In genomic region chr3:152195206-152195605, GRCh38 we compare ENCODE assay signal across 19 cellular contexts.
A peak's percentile ranks its signal among the peaks of the same experiment; 100 is the strongest.
DNase-seq lines count a peak whose midpoint lies in the region; ATAC-seq and TF ChIP-seq lines count a peak whose summit lies in the region.
"Had no signal": no experiment of that assay in that cellular context is flagged by ENCODE, and none has a peak within 500 bp of the region (broad histone marks: within the 10 kb centered on the region; RNA-seq: fewer than 3 reads in every experiment).

No MANE protein-coding gene starts in this region.

- no peak for TF ChIP-seq CTCF in GM12865 (IDR thresholded peaks at IDR 0.05; ENCODE audit: insufficient read depth, low read depth, low read length, missing control alignments)
- TF ChIP-seq CTCF in activated B cell treated with CpG ODN at 0.5 μM for 24 hours (IDR thresholded peaks at IDR 0.05) = no peak

- H3K79me1 ChIP-seq in neuronal stem cell (ENCODE audit: low read depth, low read length) = no peaks in the 10 kb centered on the region

- ATAC-seq in CD4-positive, CD25-positive, alpha-beta regulatory T cell (ENCODE audit: low read depth in 2 of 2) = no peak
- no peak for ATAC-seq in activated B cell treated with CpG ODN at 0.5 μM for 24 hours (ENCODE audit: low read depth)
- no peak for ATAC-seq in memory B cell (ENCODE audit: low read depth)

- peaks cover 3% of the 10 kb centered on the region for H3K36me3 Mint-ChIP-seq in CD4-positive, CD25-positive, alpha-beta regulatory T cell
- H3K36me3 Mint-ChIP-seq in activated B cell treated with CpG ODN at 0.5 μM for 24 hours (ENCODE audit: low read depth) (peaks cover 4% of the 10 kb centered on the region), memory B cell (no peaks in the 10 kb centered on the region)

- no peak overlapping the region for H2BK120ac ChIP-seq in neuronal stem cell (ENCODE audit: low read depth, low read length)

- H3K27ac Mint-ChIP-seq in CD4-positive, CD25-positive, alpha-beta regulatory T cell = peak overlapping the region; percentile 95 to 100 (median 98)
- H3K27ac Mint-ChIP-seq in activated B cell treated with CpG ODN at 0.5 μM for 24 hours (peak overlapping the region; percentile 97), memory B cell (peak overlapping the region; percentile 94)

- H2BK15ac ChIP-seq in neuronal stem cell (ENCODE audit: low read length) = no peak overlapping the region

- H2AFZ ChIP-seq in neuronal stem cell (ENCODE audit: low read length) = no peak overlapping the region
- H2AFZ ChIP-seq: hepatocyte had no signal

- no peaks in the 10 kb centered on the region for H3K36me3 ChIP-seq in CD4-positive, CD25-positive, alpha-beta regulatory T cell (ENCODE audit: control insufficient read depth, insufficient read depth, low read length)
- no peaks in the 10 kb centered on the region for H3K36me3 ChIP-seq in neuronal stem cell (replicated peaks in 1 of 2; ENCODE audit: control insufficient read depth in 2 of 2, insufficient read depth in 2 of 2, low read length in 2 of 2)
- H3K36me3 ChIP-seq: BE2C had no signal

- peaks cover 84% of the 10 kb centered on the region for H3K4me1 ChIP-seq in CD4-positive, CD25-positive, alpha-beta regulatory T cell (ENCODE audit: control insufficient read depth, insufficient read depth, low read length, poor library complexity, severe bottlenecking)
- no peaks in the 10 kb centered on the region for H3K4me1 ChIP-seq in neuronal stem cell (ENCODE audit: control insufficient read depth in 2 of 2, insufficient read depth in 1 of 2, low read depth in 1 of 2, low read length in 2 of 2)

- CTCF ChIA-PET in activated B cell treated with CpG ODN at 0.5 μM for 24 hours (lab: Charles Lee) = no interaction called here

- no peaks in the 10 kb centered on the region for H3K9me3 ChIP-seq in CD4-positive, CD25-positive, alpha-beta regulatory T cell (ENCODE audit: control insufficient read depth in 2 of 2, low read length in 2 of 2)
- H3K9me3 ChIP-seq in neuronal stem cell (replicated peaks in 1 of 2; ENCODE audit: control insufficient read depth in 2 of 2, insufficient read depth in 1 of 2, low read depth in 1 of 2, low read length in 2 of 2) = no peaks in the 10 kb centered on the region
- H3K9me3 ChIP-seq: BE2C had no signal

- H2BK12ac ChIP-seq in neuronal stem cell (ENCODE audit: low read length) = no peak overlapping the region

- H3K4me3 ChIP-seq in CD4-positive, CD25-positive, alpha-beta regulatory T cell (ENCODE audit: low read depth, low read length) = peak overlapping the region; percentile 62
- H3K4me3 ChIP-seq in GM12865 (ENCODE audit: low read depth, low read length) (peak overlapping the region; percentile 65; the same call in 1 of the 2 replicates), neuronal stem cell (ENCODE audit: low read length in 2 of 2) (no peak overlapping the region)
- H3K4me3 ChIP-seq: hepatocyte had no signal

- no peak for DNase-seq in CD4-positive, CD25-positive, alpha-beta regulatory T cell
- DNase-seq in GM12865 (ENCODE audit: low read depth) (no peak), activated B cell treated with CpG ODN at 0.5 μM for 24 hours (no peak), memory B cell (ENCODE audit: low spot score in 2 of 2) (no peak), retina (no peak), neuronal stem cell (ENCODE audit: low spot score) (no peak), hypothalamus (lab: John Stamatoyannopoulos, UW) (no peak), NK-92 (lab: John Stamatoyannopoulos, UW; ENCODE audit: unreplicated experiment) (no peak)
- DNase-seq: amniotic stem cell; BE2C; caudate nucleus; effector memory CD4-positive, alpha-beta T cell; HCEC 1CT; midbrain; NCI-H187 treated with DMSO at 0.1 percent for 48 hours; OCI-M1; stimulated activated CD4-positive, alpha-beta T cell treated with anti-CD3 and anti-CD28 coated beads, Interleukin-4, amount 100 ng/mL, for 4 hours; trophoblast cell had no signal

- no peaks in the 10 kb centered on the region for H3K27me3 ChIP-seq in CD4-positive, CD25-positive, alpha-beta regulatory T cell (ENCODE audit: control insufficient read depth, insufficient read depth, low read length)
- H3K27me3 ChIP-seq in neuronal stem cell (ENCODE audit: control insufficient read depth in 3 of 3, insufficient read depth in 3 of 3, low read depth in 1 of 3, low read length in 3 of 3) = no peaks in the 10 kb centered on the region
- H3K27me3 ChIP-seq: BE2C, hepatocyte had no signal

- no peak overlapping the region for H3K4ac ChIP-seq in neuronal stem cell (ENCODE audit: low read length)

- H4K8ac ChIP-seq in neuronal stem cell (ENCODE audit: low read depth, low read length) = no peak overlapping the region

- no CpG with 5 or more reads among the region's 3 CpGs for WGBS in neuronal stem cell (ENCODE audit: extremely low coverage in 2 of 2, insufficient read length in 2 of 2, insufficient replicate concordance in 1 of 2), 2 donors

- H2AK5ac ChIP-seq in neuronal stem cell (ENCODE audit: low read depth, low read length) = no peak overlapping the region

- H3K4me1 Mint-ChIP-seq in CD4-positive, CD25-positive, alpha-beta regulatory T cell = peaks cover 49 to 88% (median 61%) of the 10 kb centered on the region in 4 donors
- H3K4me1 Mint-ChIP-seq in activated B cell treated with CpG ODN at 0.5 μM for 24 hours (peaks cover 85% of the 10 kb centered on the region), memory B cell (peaks cover 48% of the 10 kb centered on the region)

- H3K27me3 Mint-ChIP-seq in CD4-positive, CD25-positive, alpha-beta regulatory T cell = no peaks in the 10 kb centered on the region
- H3K27me3 Mint-ChIP-seq in activated B cell treated with CpG ODN at 0.5 μM for 24 hours (no peaks in the 10 kb centered on the region), memory B cell (no peaks in the 10 kb centered on the region)

- no peak overlapping the region for H3K18ac ChIP-seq in neuronal stem cell (ENCODE audit: low read length)

- peak overlapping the region; percentile 86 for H3K27ac ChIP-seq in CD4-positive, CD25-positive, alpha-beta regulatory T cell (ENCODE audit: insufficient read depth, low read length, poor library complexity, severe bottlenecking)
- no peak overlapping the region for H3K27ac ChIP-seq in neuronal stem cell (replicated peaks; ENCODE audit: low read length)
- H3K27ac ChIP-seq: hepatocyte had no signal

- peak overlapping the region; percentile 40 to 88 (median 65) for H3K4me3 Mint-ChIP-seq in CD4-positive, CD25-positive, alpha-beta regulatory T cell
- peak overlapping the region; percentile 58 for H3K4me3 Mint-ChIP-seq in activated B cell treated with CpG ODN at 0.5 μM for 24 hours
- peak overlapping the region; percentile 46 for H3K4me3 Mint-ChIP-seq in memory B cell

- H3K23ac ChIP-seq in neuronal stem cell (ENCODE audit: low read depth, low read length, poor library complexity) = no peak overlapping the region

- no peak overlapping the region for H3K14ac ChIP-seq in neuronal stem cell (ENCODE audit: low read length)

- no peaks in the 10 kb centered on the region for H3K9me3 Mint-ChIP-seq in CD4-positive, CD25-positive, alpha-beta regulatory T cell
- no peaks in the 10 kb centered on the region for H3K9me3 Mint-ChIP-seq in activated B cell treated with CpG ODN at 0.5 μM for 24 hours
- no peaks in the 10 kb centered on the region for H3K9me3 Mint-ChIP-seq in memory B cell

- POLR2A ChIA-PET in activated B cell treated with CpG ODN at 0.5 μM for 24 hours (lab: Charles Lee) = interaction anchor here (0.6 to 6.3 kb wide), 4 partner anchors 10 to 318 kb away, joined by 3 to 179 read pairs (median 6); partner anchors contain the start of gene MBNL1

- no peak overlapping the region for H3K4me2 ChIP-seq in neuronal stem cell (ENCODE audit: insufficient read depth, low read length, poor library complexity, severe bottlenecking)
- H3K4me2 ChIP-seq: hepatocyte had no signal

- intact Hi-C loops in activated B cell treated with CpG ODN at 0.5 μM for 24 hours (cut with micrococcal nuclease) = loop anchor here (10.0 kb wide), 2 partner anchors 810 to 920 kb away; partner anchors contain the start of genes P2RY12 and P2RY14

- no peak overlapping the region for H4K91ac ChIP-seq in neuronal stem cell (ENCODE audit: low read depth, low read length, poor library complexity)

- no peak overlapping the region for H2BK5ac ChIP-seq in neuronal stem cell (ENCODE audit: low read length)

- no peak overlapping the region for H3K9ac ChIP-seq in neuronal stem cell (ENCODE audit: low read depth, low read length, poor library complexity)

Comparison
In these comparisons a context has a peak if more than half of its experiments do, and no peak if none do; other contexts are left out.
1. H3K4me3 ChIP-seq: peak in CD4-positive, CD25-positive, alpha-beta regulatory T cell (single experiment) and GM12865 (single experiment); none in neuronal stem cell (0 of 2).
2. Peak in every context shown above with its lines, with median percentiles within 50 percentile points of each other: H3K27ac Mint-ChIP-seq and H3K4me3 Mint-ChIP-seq.